ENCODE assay signal across 8 cellular contexts in genomic region chr1:203025721-203026665, GRCh38.
DNase-seq lines count a peak whose midpoint lies in the region; ATAC-seq lines count a peak whose summit lies in the region.

PPFIA4 (plus strand) TSS chr1:203026491; CDS start chr1:203039009, 12,518 bp downstream.

- ATAC-seq in GM19328 (IDR thresholded peaks at IDR 0.05; ENCODE audit: unreplicated experiment) (peak; percentile 81), HG03565 (IDR thresholded peaks at IDR 0.05; ENCODE audit: unreplicated experiment) (peak; percentile 51)

- DNase-seq in AG20443 (ENCODE audit: low spot score) (peak; percentile 99), NCI-H774 (lab: John Stamatoyannopoulos, UW) (peak; percentile 91), medulla oblongata (ENCODE audit: extremely low spot score) (peak; percentile 86)
- DNase-seq in activated CD8-positive, alpha-beta memory T cell treated with anti-CD3 and anti-CD28 coated beads for 24 hours: peak; percentile 93
- DNase-seq in effector CD8-positive, alpha-beta T cell (lab: John Stamatoyannopoulos, UW): peak; percentile 78
- DNase-seq in stimulated activated CD4-positive, alpha-beta T cell treated with anti-CD3 and anti-CD28 coated beads, TNF-alpha, amount 100 ng/mL, for 24 hours (ENCODE audit: low read depth in 3 of 3): peak; percentile 66 to 86 (median 74)

Comparison
In these comparisons a context has a peak if more than half of its experiments do, and no peak if none do; other contexts are left out.
1. Peak in every context shown above with its lines: DNase-seq and ATAC-seq.